21 cellular contexts compared by ENCODE assay signal in genomic region chr10:3495281-3495680, GRCh38.
DNase-seq lines count a peak whose midpoint lies in the region; ATAC-seq and TF ChIP-seq lines count a peak whose summit lies in the region.
"Had no signal": no experiment of that assay in that cellular context is flagged by ENCODE, and none has a peak within 500 bp of the region (broad histone marks: within the 10 kb centered on the region; RNA-seq: fewer than 3 reads in every experiment).

No MANE protein-coding gene starts in this region.

- no peak overlapping the region for H3K14ac ChIP-seq in IMR-90 (replicated peaks; ENCODE audit: low read depth, low read length)

- H3K9me1 ChIP-seq in IMR-90 (ENCODE audit: insufficient read depth, low read length) = peaks cover 4% of the 10 kb centered on the region; the same call in 1 of the 2 replicates

- dilution Hi-C loops in IMR-90 (cut with HindIII; ENCODE audit: low sequenced_read_pairs, unreplicated experiment) = no loop called here

- peaks cover 10% of the 10 kb centered on the region for H3K4me1 Mint-ChIP-seq in Calu3 (ENCODE audit: low read depth, unreplicated experiment)
- no peaks in the 10 kb centered on the region for H3K4me1 Mint-ChIP-seq in activated CD4-positive, alpha-beta memory T cell treated with anti-CD3 and anti-CD28 coated beads for 36 hours (ENCODE audit: low read depth)
- H3K4me1 Mint-ChIP-seq: activated naive CD8-positive, alpha-beta T cell treated with anti-CD3 and anti-CD28 coated beads, Interleukin-2, amount 50 U/mL, for 24 hours had no signal

- no peak overlapping the region for H3K27ac Mint-ChIP-seq in Calu3 (ENCODE audit: unreplicated experiment)
- no peak overlapping the region for H3K27ac Mint-ChIP-seq in activated CD4-positive, alpha-beta memory T cell treated with anti-CD3 and anti-CD28 coated beads for 36 hours
- H3K27ac Mint-ChIP-seq: activated naive CD8-positive, alpha-beta T cell treated with anti-CD3 and anti-CD28 coated beads, Interleukin-2, amount 50 U/mL, for 24 hours; natural killer cell treated with Interleukin-12 subunit alpha and Interleukin-12 subunit beta and Interleukin-15 and Interleukin-18, amount 100 ng/mL, for 72 hours; stimulated activated naive CD8-positive, alpha-beta T cell treated with anti-CD3 and anti-CD28 coated beads, Interleukin-15, Interleukin-2, amounts not matched to agents 100 ng/mL and 50 ng/mL, for 24 hours had no signal

- H3K36me3 ChIP-seq in A673 (ENCODE audit: insufficient read depth, low read length, poor library complexity, severe bottlenecking) (no peaks in the 10 kb centered on the region), IMR-90 (ENCODE audit: control insufficient read depth, insufficient read depth, low read length) (no peaks in the 10 kb centered on the region), fibroblast of lung (ENCODE audit: control insufficient read depth, insufficient read depth, low read length) (no peaks in the 10 kb centered on the region), sigmoid colon (no peaks in the 10 kb centered on the region)
- H3K36me3 ChIP-seq: MG63 had no signal

- H3K27me3 ChIP-seq in A673 (replicated peaks; ENCODE audit: insufficient read depth, low read depth, low read length, poor library complexity) (no peaks in the 10 kb centered on the region), IMR-90 (ENCODE audit: control insufficient read depth, insufficient read depth, low read length) (no peaks in the 10 kb centered on the region), fibroblast of lung (ENCODE audit: control insufficient read depth, insufficient read depth, low read length) (no peaks in the 10 kb centered on the region), sigmoid colon (no peaks in the 10 kb centered on the region)
- H3K27me3 ChIP-seq: MG63 had no signal

- H3K56ac ChIP-seq in IMR-90 (ENCODE audit: extremely low read depth, insufficient read depth, low read length) = no peak overlapping the region

- intact Hi-C loops in A673 (cut with micrococcal nuclease; ENCODE audit: unreplicated experiment) (no loop called here), IMR-90 (cut with micrococcal nuclease) (no loop called here), sigmoid colon (cut with DNase I) (no loop called here), Calu3 (cut with micrococcal nuclease; ENCODE audit: unreplicated experiment) (no loop called here)
- intact Hi-C loops in activated CD4-positive, alpha-beta memory T cell treated with anti-CD3 and anti-CD28 coated beads for 36 hours (cut with micrococcal nuclease) = no loop called here

- no peak overlapping the region; the same call in 1 of the 2 replicates for H2BK120ac ChIP-seq in IMR-90 (ENCODE audit: low read depth, low read length)

- no peak overlapping the region for H2BK5ac ChIP-seq in IMR-90 (ENCODE audit: low read depth, low read length, poor library complexity, severe bottlenecking)

- no peak for TF ChIP-seq POLR2A in IMR-90 (IDR thresholded peaks at IDR 0.05; ENCODE audit: low read depth, low read length)
- no peak for TF ChIP-seq POLR2A in sigmoid colon (IDR thresholded peaks at IDR 0.05)

- no peaks in the 10 kb centered on the region for H3K9me3 Mint-ChIP-seq in Calu3 (ENCODE audit: low read depth, unreplicated experiment)
- H3K9me3 Mint-ChIP-seq in activated CD4-positive, alpha-beta memory T cell treated with anti-CD3 and anti-CD28 coated beads for 36 hours = no peaks in the 10 kb centered on the region
- H3K9me3 Mint-ChIP-seq: activated naive CD8-positive, alpha-beta T cell treated with anti-CD3 and anti-CD28 coated beads, Interleukin-2, amount 50 U/mL, for 24 hours; natural killer cell treated with Interleukin-12 subunit alpha and Interleukin-12 subunit beta and Interleukin-15 and Interleukin-18, amount 100 ng/mL, for 72 hours had no signal

- peaks cover 5% of the 10 kb centered on the region for H3K4me1 ChIP-seq in A673 (ENCODE audit: insufficient read depth, low read length, poor library complexity, severe bottlenecking)
- no peaks in the 10 kb centered on the region; the same call in 1 of the 2 replicates for H3K4me1 ChIP-seq in IMR-90 (ENCODE audit: control insufficient read depth, insufficient read depth, low read length)
- peaks cover 7% of the 10 kb centered on the region for H3K4me1 ChIP-seq in fibroblast of lung (ENCODE audit: control insufficient read depth, extremely low read depth, insufficient read depth, low read length)
- H3K4me1 ChIP-seq in sigmoid colon = peaks cover 0 to 21% (median 15%) of the 10 kb centered on the region in 4 donors

- peak overlapping the region; percentile 51; the same call in 1 of the 2 replicates for H2AK5ac ChIP-seq in IMR-90 (ENCODE audit: low read depth, low read length)

- no peak overlapping the region for H3K23ac ChIP-seq in IMR-90 (ENCODE audit: low read depth, low read length)

- no peak for TF ChIP-seq EP300 in sigmoid colon (IDR thresholded peaks at IDR 0.05)

- no peak overlapping the region for H3K27ac ChIP-seq in A673 (ENCODE audit: low read depth, low read length, poor library complexity, severe bottlenecking)
- H3K27ac ChIP-seq in IMR-90 (ENCODE audit: insufficient read depth, low read length) = no peak overlapping the region
- peak overlapping the region; percentile 57 for H3K27ac ChIP-seq in fibroblast of lung (ENCODE audit: insufficient read depth, low read length)
- H3K27ac ChIP-seq in sigmoid colon = peak overlapping the region; percentile 25 to 84 (median 72)

- no peak for TF ChIP-seq CTCF in A673 (conservative IDR thresholded peaks at IDR 0.05; ENCODE audit: low read depth, low read length)
- TF ChIP-seq CTCF in IMR-90 (conservative IDR thresholded peaks at IDR 0.05; ENCODE audit: low read depth, low read length) = no peak
- TF ChIP-seq CTCF in fibroblast of lung (conservative IDR thresholded peaks at IDR 0.05 in 1 of 2, IDR thresholded peaks at IDR 0.05 in 1 of 2; ENCODE audit: low read depth in 1 of 2, low read length in 2 of 2) = no peak
- TF ChIP-seq CTCF in sigmoid colon (IDR thresholded peaks at IDR 0.05) = no peak
- no peak for TF ChIP-seq CTCF in Calu3 (IDR thresholded peaks at IDR 0.05; ENCODE audit: unreplicated experiment)

- H3K4me2 ChIP-seq in IMR-90 (ENCODE audit: low read depth, low read length) = no peak overlapping the region
- no peak overlapping the region for H3K4me2 ChIP-seq in fibroblast of lung (ENCODE audit: extremely low read depth, insufficient read depth, low read length)

- H3K79me2 ChIP-seq in fibroblast of lung (ENCODE audit: control insufficient read depth, insufficient read depth, low read length) = no peaks in the 10 kb centered on the region

- DNase-seq in A673 (ENCODE audit: low spot score) (peak; percentile 43), IMR-90 (no peak), fibroblast of lung (ENCODE audit: low read depth in 2 of 2) (no peak), sigmoid colon (no peak), Calu3 (no peak), AG08395 (ENCODE audit: low spot score) (no peak), NCI-H526 treated with DMSO at 0.1 percent for 48 hours (lab: John Stamatoyannopoulos, UW) (no peak)
- DNase-seq in activated CD4-positive, alpha-beta memory T cell treated with anti-CD3 and anti-CD28 coated beads for 36 hours = no peak
- DNase-seq: activated CD4-positive, alpha-beta T cell treated with anti-CD3 and anti-CD28 coated beads, Interleukin-2, amount 50 U/mL, for 1 hour; activated CD8-positive, alpha-beta memory T cell treated with anti-CD3 and anti-CD28 coated beads, Interleukin-2, amount 50 U/mL, for 48 hours; activated effector memory CD4-positive, alpha-beta T cell treated with Interleukin-2 at 50 U/mL for 16 hours; activated naive CD8-positive, alpha-beta T cell treated with anti-CD3 and anti-CD28 coated beads, Interleukin-2, amount 50 U/mL, for 24 hours; kidney glomerular epithelial cell; MG63; midbrain; NCI-H82; OCI-M1; posterior cingulate gyrus; stimulated activated CD4-positive, alpha-beta T cell treated with anti-CD3 and anti-CD28 coated beads, Interleukin-4, amount 100 ng/mL, for 1 hour had no signal

- no peak overlapping the region for H2AFZ ChIP-seq in IMR-90 (replicated peaks; ENCODE audit: low read length, poor library complexity)
- no peak overlapping the region for H2AFZ ChIP-seq in fibroblast of lung (ENCODE audit: low read length)

- H3K79me1 ChIP-seq in IMR-90 (ENCODE audit: low read depth in 1 of 2, low read length in 2 of 2) = no peaks in the 10 kb centered on the region

- no peak overlapping the region for H3K18ac ChIP-seq in IMR-90 (ENCODE audit: low read depth, low read length)

- H3K9me3 ChIP-seq in A673 (ENCODE audit: low read depth, low read length, poor library complexity, severe bottlenecking) (no peaks in the 10 kb centered on the region), IMR-90 (ENCODE audit: control insufficient read depth, insufficient read depth, low read length) (no peaks in the 10 kb centered on the region), fibroblast of lung (ENCODE audit: control insufficient read depth, insufficient read depth, low read depth, low read length) (no peaks in the 10 kb centered on the region), sigmoid colon (no peaks in the 10 kb centered on the region)
- H3K9me3 ChIP-seq: MG63 had no signal

- in situ Hi-C loops in IMR-90 (cut with MboI; ENCODE audit: low sequenced_read_pairs) = no loop called here

- no peaks in the 10 kb centered on the region for H3K36me3 Mint-ChIP-seq in Calu3 (ENCODE audit: insufficient read depth, unreplicated experiment)
- H3K36me3 Mint-ChIP-seq in activated CD4-positive, alpha-beta memory T cell treated with anti-CD3 and anti-CD28 coated beads for 36 hours = no peaks in the 10 kb centered on the region
- H3K36me3 Mint-ChIP-seq: natural killer cell treated with Interleukin-12 subunit alpha and Interleukin-12 subunit beta and Interleukin-15 and Interleukin-18, amount 100 ng/mL, for 72 hours had no signal

- no peak overlapping the region for H4K8ac ChIP-seq in IMR-90 (ENCODE audit: low read depth in 2 of 2, low read length in 2 of 2)

- WGBS in IMR-90 (ENCODE audit: extremely low coverage in 2 of 2, insufficient read length in 1 of 2), 2 experiments = 70% methylated on average over 2 of the region's 6 CpGs; no CpG with 5 or more reads in 1 of the 2 experiments
- WGBS in sigmoid colon, 2 donors = 85 to 94% methylated on average over 6 of the region's 6 CpGs

- H3K4ac ChIP-seq in IMR-90 (ENCODE audit: low read depth, low read length) = no peak overlapping the region

- BruUV-seq in A673 (replicated peaks; lab: Mats Ljungman, UMichigan) = no TSS peak
- BruUV-seq in IMR-90 (replicated peaks; lab: Mats Ljungman, UMichigan) = no TSS peak
- no TSS peak for BruUV-seq in Calu3 (replicated peaks; lab: Mats Ljungman, UMichigan)

- H4K91ac ChIP-seq in IMR-90 (ENCODE audit: insufficient read depth, low read depth, low read length) = no peak overlapping the region

- no peak overlapping the region; the same call in 1 of the 2 replicates for H2BK20ac ChIP-seq in IMR-90 (ENCODE audit: low read depth, low read length)

- no peak overlapping the region for H3K4me3 ChIP-seq in A673 (ENCODE audit: low read depth, low read length, poor library complexity, severe bottlenecking)
- no peak overlapping the region for H3K4me3 ChIP-seq in IMR-90 (ENCODE audit: insufficient read depth, low read depth, low read length)
- no peak overlapping the region for H3K4me3 ChIP-seq in fibroblast of lung (replicated peaks in 1 of 4; ENCODE audit: control extremely low read depth in 1 of 4, insufficient read depth in 1 of 4, low read depth in 3 of 4, low read length in 4 of 4)
- H3K4me3 ChIP-seq in sigmoid colon = no peak overlapping the region

- no peak for ATAC-seq in IMR-90 (ENCODE audit: low read depth)
- ATAC-seq: activated naive CD8-positive, alpha-beta T cell treated with anti-CD3 and anti-CD28 coated beads, Interleukin-2, amount 50 U/mL, for 24 hours; natural killer cell treated with Interleukin-12 subunit alpha and Interleukin-12 subunit beta and Interleukin-15 and Interleukin-18, amount 100 ng/mL, for 72 hours had no signal

- no peak overlapping the region for H4K5ac ChIP-seq in IMR-90 (ENCODE audit: low read depth, low read length)

- H3K9ac ChIP-seq in IMR-90 (ENCODE audit: low read depth, low read length) (no peak overlapping the region), fibroblast of lung (ENCODE audit: insufficient read depth, low read length) (no peak overlapping the region)

- H2AK9ac ChIP-seq in IMR-90 (replicated peaks; ENCODE audit: low read depth, low read length, poor library complexity) = no peak overlapping the region

- H3K27me3 Mint-ChIP-seq in Calu3 (ENCODE audit: unreplicated experiment) = no peaks in the 10 kb centered on the region
- peaks cover 19% of the 10 kb centered on the region for H3K27me3 Mint-ChIP-seq in activated CD4-positive, alpha-beta memory T cell treated with anti-CD3 and anti-CD28 coated beads for 36 hours

- no peak overlapping the region for H3K4me3 Mint-ChIP-seq in Calu3 (ENCODE audit: low read depth, unreplicated experiment)
- no peak overlapping the region for H3K4me3 Mint-ChIP-seq in activated CD4-positive, alpha-beta memory T cell treated with anti-CD3 and anti-CD28 coated beads for 36 hours
- H3K4me3 Mint-ChIP-seq: activated naive CD8-positive, alpha-beta T cell treated with anti-CD3 and anti-CD28 coated beads, Interleukin-2, amount 50 U/mL, for 24 hours; natural killer cell treated with Interleukin-12 subunit alpha and Interleukin-12 subunit beta and Interleukin-15 and Interleukin-18, amount 100 ng/mL, for 72 hours; stimulated activated naive CD8-positive, alpha-beta T cell treated with anti-CD3 and anti-CD28 coated beads, Interleukin-15, Interleukin-2, amounts not matched to agents 100 ng/mL and 50 ng/mL, for 24 hours had no signal

- no peak for TF ChIP-seq RAD21 in IMR-90 (IDR thresholded peaks at IDR 0.05; ENCODE audit: low read length)

- POLR2A ChIA-PET in A673 (lab: Charles Lee; ENCODE audit: low non-redundant PET) (no interaction called here), IMR-90 (lab: Charles Lee; ENCODE audit: unreplicated experiment) (no interaction called here)
- POLR2A ChIA-PET in activated CD4-positive, alpha-beta memory T cell treated with anti-CD3 and anti-CD28 coated beads for 36 hours (lab: Charles Lee) = no interaction called here

- H4K20me1 ChIP-seq in IMR-90 (ENCODE audit: insufficient read depth, low read length) = no peaks in the 10 kb centered on the region
- no peaks in the 10 kb centered on the region for H4K20me1 ChIP-seq in fibroblast of lung (ENCODE audit: control insufficient read depth, extremely low read depth, insufficient read depth, low read length)

- CTCF ChIA-PET in A673 (lab: Charles Lee) (no interaction called here), IMR-90 (lab: Yijun Ruan, JAX) (no interaction called here), Calu3 (lab: Charles Lee) (interaction anchor here (0.6 kb wide), 1 partner anchor 636 kb away, joined by 5 read pairs; no protein-coding TSS in a partner anchor)
- CTCF ChIA-PET in activated CD4-positive, alpha-beta memory T cell treated with anti-CD3 and anti-CD28 coated beads for 36 hours (lab: Charles Lee) = no interaction called here

- H2BK15ac ChIP-seq in IMR-90 (ENCODE audit: low read depth, low read length) = no peak overlapping the region; the same call in 2 of the 3 replicates

Comparison
In these comparisons a context has a peak if more than half of its experiments do, and no peak if none do; other contexts are left out.
1. H3K27ac ChIP-seq: peak in fibroblast of lung (single experiment) and sigmoid colon (4 of 4); none in A673 (single experiment) and IMR-90 (single experiment).